1 cellular context compared by ENCODE assay signal in the genomic region with DNA sequence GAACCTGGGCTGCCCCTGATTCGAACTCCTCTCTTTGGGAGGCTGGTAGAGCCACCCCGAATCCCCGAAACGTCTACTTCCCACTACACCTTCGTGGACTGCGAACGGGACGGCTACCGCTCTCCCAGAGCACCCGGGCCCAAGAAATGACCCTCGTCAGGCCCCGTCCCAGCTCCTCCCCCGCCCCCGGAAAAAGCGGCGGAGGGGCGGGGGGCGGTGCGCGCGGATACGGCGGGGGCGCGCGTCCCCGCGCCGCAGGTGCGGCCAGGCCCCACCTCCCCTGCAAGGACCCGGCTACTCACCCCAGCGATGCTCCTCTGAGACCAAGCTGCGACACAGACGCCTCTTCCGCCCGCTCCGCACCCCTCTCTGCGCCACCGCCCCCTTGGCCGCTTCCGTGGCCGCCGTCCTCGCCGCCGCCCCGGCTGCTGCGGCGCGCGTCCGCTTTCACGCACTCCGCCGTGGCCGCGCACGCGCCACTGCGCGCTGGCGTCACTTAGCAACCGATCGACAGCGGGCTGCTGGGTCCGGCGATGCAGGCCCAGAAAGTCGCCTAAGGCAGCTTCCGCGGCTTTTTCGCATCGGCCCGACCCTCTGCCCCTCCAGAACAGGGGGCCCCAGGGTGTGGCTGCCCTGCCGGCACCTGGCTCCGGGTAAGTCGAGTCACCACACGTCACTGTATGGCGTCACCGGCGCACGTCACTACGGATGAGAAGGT.
A peak's percentile ranks its signal among the peaks of the same experiment; 100 is the strongest.
TF ChIP-seq lines count a peak whose summit lies in the region.

A gene (minus strand): TSS at position 432 of the 718 bp plus-strand sequence.

TF ChIP-seq in HepG2, 621 proteins besides CTCF, POLR2A, EP300 and RAD21 (continued from another document and continues in another):
- TF ChIP-seq, protein P1, sequence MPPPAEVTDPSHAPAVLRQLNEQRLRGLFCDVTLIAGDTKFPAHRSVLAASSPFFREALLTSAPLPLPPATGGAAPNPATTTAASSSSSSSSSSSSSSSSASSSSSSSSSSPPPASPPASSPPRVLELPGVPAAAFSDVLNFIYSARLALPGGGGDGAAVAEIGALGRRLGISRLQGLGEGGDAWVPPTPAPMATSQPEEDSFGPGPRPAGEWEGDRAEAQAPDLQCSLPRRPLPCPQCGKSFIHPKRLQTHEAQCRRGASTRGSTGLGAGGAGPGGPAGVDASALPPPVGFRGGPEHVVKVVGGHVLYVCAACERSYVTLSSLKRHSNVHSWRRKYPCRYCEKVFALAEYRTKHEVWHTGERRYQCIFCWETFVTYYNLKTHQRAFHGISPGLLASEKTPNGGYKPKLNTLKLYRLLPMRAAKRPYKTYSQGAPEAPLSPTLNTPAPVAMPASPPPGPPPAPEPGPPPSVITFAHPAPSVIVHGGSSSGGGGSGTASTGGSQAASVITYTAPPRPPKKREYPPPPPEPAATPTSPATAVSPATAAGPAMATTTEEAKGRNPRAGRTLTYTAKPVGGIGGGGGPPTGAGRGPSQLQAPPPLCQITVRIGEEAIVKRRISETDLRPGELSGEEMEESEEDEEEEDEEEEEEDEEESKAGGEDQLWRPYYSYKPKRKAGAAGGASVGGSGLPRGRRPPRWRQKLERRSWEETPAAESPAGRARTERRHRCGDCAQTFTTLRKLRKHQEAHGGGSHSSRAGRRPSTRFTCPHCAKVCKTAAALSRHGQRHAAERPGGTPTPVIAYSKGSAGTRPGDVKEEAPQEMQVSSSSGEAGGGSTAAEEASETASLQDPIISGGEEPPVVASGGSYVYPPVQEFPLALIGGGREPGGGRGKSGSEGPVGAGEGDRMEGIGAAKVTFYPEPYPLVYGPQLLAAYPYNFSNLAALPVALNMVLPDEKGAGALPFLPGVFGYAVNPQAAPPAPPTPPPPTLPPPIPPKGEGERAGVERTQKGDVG (CRISPR knock-in tag; IDR thresholded peaks at IDR 0.05; ENCODE audit: borderline replicate concordance) = no peak
- TF ChIP-seq, protein P2, sequence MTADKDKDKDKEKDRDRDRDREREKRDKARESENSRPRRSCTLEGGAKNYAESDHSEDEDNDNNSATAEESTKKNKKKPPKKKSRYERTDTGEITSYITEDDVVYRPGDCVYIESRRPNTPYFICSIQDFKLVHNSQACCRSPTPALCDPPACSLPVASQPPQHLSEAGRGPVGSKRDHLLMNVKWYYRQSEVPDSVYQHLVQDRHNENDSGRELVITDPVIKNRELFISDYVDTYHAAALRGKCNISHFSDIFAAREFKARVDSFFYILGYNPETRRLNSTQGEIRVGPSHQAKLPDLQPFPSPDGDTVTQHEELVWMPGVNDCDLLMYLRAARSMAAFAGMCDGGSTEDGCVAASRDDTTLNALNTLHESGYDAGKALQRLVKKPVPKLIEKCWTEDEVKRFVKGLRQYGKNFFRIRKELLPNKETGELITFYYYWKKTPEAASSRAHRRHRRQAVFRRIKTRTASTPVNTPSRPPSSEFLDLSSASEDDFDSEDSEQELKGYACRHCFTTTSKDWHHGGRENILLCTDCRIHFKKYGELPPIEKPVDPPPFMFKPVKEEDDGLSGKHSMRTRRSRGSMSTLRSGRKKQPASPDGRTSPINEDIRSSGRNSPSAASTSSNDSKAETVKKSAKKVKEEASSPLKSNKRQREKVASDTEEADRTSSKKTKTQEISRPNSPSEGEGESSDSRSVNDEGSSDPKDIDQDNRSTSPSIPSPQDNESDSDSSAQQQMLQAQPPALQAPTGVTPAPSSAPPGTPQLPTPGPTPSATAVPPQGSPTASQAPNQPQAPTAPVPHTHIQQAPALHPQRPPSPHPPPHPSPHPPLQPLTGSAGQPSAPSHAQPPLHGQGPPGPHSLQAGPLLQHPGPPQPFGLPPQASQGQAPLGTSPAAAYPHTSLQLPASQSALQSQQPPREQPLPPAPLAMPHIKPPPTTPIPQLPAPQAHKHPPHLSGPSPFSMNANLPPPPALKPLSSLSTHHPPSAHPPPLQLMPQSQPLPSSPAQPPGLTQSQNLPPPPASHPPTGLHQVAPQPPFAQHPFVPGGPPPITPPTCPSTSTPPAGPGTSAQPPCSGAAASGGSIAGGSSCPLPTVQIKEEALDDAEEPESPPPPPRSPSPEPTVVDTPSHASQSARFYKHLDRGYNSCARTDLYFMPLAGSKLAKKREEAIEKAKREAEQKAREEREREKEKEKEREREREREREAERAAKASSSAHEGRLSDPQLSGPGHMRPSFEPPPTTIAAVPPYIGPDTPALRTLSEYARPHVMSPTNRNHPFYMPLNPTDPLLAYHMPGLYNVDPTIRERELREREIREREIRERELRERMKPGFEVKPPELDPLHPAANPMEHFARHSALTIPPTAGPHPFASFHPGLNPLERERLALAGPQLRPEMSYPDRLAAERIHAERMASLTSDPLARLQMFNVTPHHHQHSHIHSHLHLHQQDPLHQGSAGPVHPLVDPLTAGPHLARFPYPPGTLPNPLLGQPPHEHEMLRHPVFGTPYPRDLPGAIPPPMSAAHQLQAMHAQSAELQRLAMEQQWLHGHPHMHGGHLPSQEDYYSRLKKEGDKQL (CRISPR knock-in tag; IDR thresholded peaks at IDR 0.05; ENCODE audit: low read depth) = no peak
- TF ChIP-seq CBX2 (IDR thresholded peaks at IDR 0.05; ENCODE audit: low read depth, low read length) = no peak
- no peak for TF ChIP-seq CBX2 (CRISPR knock-in tag; IDR thresholded peaks at IDR 0.05; ENCODE audit: low read depth)
- TF ChIP-seq PHF20 (CRISPR knock-in tag; IDR thresholded peaks at IDR 0.05) = peak; percentile 79
- peak; percentile 86 for TF ChIP-seq ZFX (CRISPR knock-in tag; IDR thresholded peaks at IDR 0.05; ENCODE audit: low read depth)
- TF ChIP-seq, protein P3, sequence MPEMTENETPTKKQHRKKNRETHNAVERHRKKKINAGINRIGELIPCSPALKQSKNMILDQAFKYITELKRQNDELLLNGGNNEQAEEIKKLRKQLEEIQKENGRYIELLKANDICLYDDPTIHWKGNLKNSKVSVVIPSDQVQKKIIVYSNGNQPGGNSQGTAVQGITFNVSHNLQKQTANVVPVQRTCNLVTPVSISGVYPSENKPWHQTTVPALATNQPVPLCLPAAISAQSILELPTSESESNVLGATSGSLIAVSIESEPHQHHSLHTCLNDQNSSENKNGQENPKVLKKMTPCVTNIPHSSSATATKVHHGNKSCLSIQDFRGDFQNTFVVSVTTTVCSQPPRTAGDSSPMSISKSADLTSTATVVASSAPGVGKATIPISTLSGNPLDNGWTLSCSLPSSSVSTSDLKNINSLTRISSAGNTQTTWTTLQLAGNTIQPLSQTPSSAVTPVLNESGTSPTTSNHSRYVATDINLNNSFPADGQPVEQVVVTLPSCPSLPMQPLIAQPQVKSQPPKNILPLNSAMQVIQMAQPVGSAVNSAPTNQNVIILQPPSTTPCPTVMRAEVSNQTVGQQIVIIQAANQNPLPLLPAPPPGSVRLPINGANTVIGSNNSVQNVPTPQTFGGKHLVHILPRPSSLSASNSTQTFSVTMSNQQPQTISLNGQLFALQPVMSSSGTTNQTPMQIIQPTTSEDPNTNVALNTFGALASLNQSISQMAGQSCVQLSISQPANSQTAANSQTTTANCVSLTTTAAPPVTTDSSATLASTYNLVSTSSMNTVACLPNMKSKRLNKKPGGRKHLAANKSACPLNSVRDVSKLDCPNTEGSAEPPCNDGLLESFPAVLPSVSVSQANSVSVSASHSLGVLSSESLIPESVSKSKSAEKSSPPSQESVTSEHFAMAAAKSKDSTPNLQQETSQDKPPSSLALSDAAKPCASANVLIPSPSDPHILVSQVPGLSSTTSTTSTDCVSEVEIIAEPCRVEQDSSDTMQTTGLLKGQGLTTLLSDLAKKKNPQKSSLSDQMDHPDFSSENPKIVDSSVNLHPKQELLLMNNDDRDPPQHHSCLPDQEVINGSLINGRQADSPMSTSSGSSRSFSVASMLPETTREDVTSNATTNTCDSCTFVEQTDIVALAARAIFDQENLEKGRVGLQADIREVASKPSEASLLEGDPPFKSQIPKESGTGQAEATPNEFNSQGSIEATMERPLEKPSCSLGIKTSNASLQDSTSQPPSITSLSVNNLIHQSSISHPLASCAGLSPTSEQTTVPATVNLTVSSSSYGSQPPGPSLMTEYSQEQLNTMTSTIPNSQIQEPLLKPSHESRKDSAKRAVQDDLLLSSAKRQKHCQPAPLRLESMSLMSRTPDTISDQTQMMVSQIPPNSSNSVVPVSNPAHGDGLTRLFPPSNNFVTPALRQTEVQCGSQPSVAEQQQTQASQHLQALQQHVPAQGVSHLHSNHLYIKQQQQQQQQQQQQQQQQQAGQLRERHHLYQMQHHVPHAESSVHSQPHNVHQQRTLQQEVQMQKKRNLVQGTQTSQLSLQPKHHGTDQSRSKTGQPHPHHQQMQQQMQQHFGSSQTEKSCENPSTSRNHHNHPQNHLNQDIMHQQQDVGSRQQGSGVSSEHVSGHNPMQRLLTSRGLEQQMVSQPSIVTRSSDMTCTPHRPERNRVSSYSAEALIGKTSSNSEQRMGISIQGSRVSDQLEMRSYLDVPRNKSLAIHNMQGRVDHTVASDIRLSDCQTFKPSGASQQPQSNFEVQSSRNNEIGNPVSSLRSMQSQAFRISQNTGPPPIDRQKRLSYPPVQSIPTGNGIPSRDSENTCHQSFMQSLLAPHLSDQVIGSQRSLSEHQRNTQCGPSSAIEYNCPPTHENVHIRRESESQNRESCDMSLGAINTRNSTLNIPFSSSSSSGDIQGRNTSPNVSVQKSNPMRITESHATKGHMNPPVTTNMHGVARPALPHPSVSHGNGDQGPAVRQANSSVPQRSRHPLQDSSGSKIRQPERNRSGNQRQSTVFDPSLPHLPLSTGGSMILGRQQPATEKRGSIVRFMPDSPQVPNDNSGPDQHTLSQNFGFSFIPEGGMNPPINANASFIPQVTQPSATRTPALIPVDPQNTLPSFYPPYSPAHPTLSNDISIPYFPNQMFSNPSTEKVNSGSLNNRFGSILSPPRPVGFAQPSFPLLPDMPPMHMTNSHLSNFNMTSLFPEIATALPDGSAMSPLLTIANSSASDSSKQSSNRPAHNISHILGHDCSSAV (CRISPR knock-in tag; IDR thresholded peaks at IDR 0.05; ENCODE audit: borderline replicate concordance) = no peak
- TF ChIP-seq, protein P4, sequence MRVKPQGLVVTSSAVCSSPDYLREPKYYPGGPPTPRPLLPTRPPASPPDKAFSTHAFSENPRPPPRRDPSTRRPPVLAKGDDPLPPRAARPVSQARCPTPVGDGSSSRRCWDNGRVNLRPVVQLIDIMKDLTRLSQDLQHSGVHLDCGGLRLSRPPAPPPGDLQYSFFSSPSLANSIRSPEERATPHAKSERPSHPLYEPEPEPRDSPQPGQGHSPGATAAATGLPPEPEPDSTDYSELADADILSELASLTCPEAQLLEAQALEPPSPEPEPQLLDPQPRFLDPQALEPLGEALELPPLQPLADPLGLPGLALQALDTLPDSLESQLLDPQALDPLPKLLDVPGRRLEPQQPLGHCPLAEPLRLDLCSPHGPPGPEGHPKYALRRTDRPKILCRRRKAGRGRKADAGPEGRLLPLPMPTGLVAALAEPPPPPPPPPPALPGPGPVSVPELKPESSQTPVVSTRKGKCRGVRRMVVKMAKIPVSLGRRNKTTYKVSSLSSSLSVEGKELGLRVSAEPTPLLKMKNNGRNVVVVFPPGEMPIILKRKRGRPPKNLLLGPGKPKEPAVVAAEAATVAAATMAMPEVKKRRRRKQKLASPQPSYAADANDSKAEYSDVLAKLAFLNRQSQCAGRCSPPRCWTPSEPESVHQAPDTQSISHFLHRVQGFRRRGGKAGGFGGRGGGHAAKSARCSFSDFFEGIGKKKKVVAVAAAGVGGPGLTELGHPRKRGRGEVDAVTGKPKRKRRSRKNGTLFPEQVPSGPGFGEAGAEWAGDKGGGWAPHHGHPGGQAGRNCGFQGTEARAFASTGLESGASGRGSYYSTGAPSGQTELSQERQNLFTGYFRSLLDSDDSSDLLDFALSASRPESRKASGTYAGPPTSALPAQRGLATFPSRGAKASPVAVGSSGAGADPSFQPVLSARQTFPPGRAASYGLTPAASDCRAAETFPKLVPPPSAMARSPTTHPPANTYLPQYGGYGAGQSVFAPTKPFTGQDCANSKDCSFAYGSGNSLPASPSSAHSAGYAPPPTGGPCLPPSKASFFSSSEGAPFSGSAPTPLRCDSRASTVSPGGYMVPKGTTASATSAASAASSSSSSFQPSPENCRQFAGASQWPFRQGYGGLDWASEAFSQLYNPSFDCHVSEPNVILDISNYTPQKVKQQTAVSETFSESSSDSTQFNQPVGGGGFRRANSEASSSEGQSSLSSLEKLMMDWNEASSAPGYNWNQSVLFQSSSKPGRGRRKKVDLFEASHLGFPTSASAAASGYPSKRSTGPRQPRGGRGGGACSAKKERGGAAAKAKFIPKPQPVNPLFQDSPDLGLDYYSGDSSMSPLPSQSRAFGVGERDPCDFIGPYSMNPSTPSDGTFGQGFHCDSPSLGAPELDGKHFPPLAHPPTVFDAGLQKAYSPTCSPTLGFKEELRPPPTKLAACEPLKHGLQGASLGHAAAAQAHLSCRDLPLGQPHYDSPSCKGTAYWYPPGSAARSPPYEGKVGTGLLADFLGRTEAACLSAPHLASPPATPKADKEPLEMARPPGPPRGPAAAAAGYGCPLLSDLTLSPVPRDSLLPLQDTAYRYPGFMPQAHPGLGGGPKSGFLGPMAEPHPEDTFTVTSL (CRISPR knock-in tag; IDR thresholded peaks at IDR 0.05; ENCODE audit: borderline replicate concordance) = no peak
- no peak for TF ChIP-seq FLYWCH1 (CRISPR knock-in tag; IDR thresholded peaks at IDR 0.05)
- TF ChIP-seq, protein P5, sequence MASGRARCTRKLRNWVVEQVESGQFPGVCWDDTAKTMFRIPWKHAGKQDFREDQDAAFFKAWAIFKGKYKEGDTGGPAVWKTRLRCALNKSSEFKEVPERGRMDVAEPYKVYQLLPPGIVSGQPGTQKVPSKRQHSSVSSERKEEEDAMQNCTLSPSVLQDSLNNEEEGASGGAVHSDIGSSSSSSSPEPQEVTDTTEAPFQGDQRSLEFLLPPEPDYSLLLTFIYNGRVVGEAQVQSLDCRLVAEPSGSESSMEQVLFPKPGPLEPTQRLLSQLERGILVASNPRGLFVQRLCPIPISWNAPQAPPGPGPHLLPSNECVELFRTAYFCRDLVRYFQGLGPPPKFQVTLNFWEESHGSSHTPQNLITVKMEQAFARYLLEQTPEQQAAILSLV (CRISPR knock-in tag; IDR thresholded peaks at IDR 0.05; ENCODE audit: borderline replicate concordance) = no peak; the same call in 1 of the 2 replicates
- TF ChIP-seq, protein P6, sequence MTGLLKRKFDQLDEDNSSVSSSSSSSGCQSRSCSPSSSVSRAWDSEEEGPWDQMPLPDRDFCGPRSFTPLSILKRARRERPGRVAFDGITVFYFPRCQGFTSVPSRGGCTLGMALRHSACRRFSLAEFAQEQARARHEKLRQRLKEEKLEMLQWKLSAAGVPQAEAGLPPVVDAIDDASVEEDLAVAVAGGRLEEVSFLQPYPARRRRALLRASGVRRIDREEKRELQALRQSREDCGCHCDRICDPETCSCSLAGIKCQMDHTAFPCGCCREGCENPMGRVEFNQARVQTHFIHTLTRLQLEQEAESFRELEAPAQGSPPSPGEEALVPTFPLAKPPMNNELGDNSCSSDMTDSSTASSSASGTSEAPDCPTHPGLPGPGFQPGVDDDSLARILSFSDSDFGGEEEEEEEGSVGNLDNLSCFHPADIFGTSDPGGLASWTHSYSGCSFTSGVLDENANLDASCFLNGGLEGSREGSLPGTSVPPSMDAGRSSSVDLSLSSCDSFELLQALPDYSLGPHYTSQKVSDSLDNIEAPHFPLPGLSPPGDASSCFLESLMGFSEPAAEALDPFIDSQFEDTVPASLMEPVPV (CRISPR knock-in tag; IDR thresholded peaks at IDR 0.05) = peak; percentile 74; the same call in 1 of the 2 replicates
- no peak for TF ChIP-seq RBM22 (optimal IDR thresholded peaks at IDR 0.05; ENCODE audit: low read length)
- TF ChIP-seq, protein P7, sequence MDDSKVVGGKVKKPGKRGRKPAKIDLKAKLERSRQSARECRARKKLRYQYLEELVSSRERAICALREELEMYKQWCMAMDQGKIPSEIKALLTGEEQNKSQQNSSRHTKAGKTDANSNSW (CRISPR knock-in tag; IDR thresholded peaks at IDR 0.05; ENCODE audit: borderline replicate concordance) = no peak; the same call in 1 of the 2 replicates
- TF ChIP-seq, protein P8, sequence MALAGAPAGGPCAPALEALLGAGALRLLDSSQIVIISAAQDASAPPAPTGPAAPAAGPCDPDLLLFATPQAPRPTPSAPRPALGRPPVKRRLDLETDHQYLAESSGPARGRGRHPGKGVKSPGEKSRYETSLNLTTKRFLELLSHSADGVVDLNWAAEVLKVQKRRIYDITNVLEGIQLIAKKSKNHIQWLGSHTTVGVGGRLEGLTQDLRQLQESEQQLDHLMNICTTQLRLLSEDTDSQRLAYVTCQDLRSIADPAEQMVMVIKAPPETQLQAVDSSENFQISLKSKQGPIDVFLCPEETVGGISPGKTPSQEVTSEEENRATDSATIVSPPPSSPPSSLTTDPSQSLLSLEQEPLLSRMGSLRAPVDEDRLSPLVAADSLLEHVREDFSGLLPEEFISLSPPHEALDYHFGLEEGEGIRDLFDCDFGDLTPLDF (CRISPR knock-in tag; IDR thresholded peaks at IDR 0.05) = no peak
- TF ChIP-seq ATF1 (CRISPR knock-in tag; IDR thresholded peaks at IDR 0.05) = peak; percentile 90
